Comparison of ENCODE assay signal across 1 cellular context in the genomic region with DNA sequence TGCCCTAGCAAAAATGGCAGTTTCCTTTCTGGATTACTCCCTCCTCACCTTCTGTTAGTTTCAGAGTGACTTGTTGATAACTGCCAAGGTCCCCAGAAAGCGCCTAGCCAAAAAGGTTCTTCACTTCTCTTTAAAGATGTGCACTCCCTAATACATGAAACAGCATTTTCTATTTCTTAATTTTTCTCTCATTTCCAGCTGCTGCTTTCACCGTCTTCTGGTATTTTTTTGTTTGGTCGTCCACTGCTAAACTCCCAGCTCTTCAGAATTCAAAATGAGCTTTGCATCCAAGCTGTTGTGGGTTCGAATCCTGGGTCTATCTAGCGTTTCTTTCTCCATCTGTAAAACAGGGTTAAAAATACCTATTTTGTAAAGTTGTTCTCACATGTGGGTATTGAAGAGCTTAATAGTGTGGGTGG.
TF ChIP-seq lines count a peak whose summit lies in the region.

No MANE protein-coding gene starts in this region.

TF ChIP-seq in WTC11, 78 proteins besides CTCF, POLR2A, EP300 and RAD21 (continued from another document):
- TF ChIP-seq, protein P1, sequence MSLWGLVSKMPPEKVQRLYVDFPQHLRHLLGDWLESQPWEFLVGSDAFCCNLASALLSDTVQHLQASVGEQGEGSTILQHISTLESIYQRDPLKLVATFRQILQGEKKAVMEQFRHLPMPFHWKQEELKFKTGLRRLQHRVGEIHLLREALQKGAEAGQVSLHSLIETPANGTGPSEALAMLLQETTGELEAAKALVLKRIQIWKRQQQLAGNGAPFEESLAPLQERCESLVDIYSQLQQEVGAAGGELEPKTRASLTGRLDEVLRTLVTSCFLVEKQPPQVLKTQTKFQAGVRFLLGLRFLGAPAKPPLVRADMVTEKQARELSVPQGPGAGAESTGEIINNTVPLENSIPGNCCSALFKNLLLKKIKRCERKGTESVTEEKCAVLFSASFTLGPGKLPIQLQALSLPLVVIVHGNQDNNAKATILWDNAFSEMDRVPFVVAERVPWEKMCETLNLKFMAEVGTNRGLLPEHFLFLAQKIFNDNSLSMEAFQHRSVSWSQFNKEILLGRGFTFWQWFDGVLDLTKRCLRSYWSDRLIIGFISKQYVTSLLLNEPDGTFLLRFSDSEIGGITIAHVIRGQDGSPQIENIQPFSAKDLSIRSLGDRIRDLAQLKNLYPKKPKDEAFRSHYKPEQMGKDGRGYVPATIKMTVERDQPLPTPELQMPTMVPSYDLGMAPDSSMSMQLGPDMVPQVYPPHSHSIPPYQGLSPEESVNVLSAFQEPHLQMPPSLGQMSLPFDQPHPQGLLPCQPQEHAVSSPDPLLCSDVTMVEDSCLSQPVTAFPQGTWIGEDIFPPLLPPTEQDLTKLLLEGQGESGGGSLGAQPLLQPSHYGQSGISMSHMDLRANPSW (CRISPR knock-in tag; conservative IDR thresholded peaks at IDR 0.05; ENCODE audit: low read depth) = no peak
- TF ChIP-seq KAT7 (CRISPR knock-in tag; IDR thresholded peaks at IDR 0.05; ENCODE audit: borderline replicate concordance) = no peak
